ENCODE assay signal across 8 cellular contexts in the genomic region with DNA sequence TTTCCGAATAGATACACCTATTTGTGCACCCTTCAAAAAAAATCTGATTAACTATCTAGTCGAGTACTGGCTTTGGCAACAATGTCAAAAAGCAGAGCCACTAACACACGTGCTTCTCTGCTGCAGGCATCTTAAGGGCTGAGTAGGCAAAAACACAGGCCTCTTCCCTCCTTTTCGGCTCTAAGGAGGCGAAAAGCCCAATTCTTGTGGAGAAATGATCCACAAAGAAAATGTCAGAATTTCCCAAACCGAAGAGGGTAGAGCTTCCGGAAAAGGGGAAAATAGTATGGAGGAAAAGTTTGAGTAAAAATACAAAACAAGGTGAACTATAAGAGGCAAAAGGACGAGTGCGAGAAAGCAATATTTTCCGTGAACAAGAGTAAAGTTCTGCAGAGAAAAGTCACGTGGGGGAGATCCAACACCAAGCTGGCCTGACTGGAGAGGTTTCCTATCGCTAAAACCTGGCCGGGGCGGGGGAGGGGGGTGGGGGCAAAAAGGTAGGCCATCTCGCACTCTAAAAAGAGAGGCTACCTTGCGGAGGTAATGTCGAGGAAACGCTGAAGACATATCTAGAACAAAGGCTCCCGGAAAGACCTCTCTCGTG. TPM values are rescaled to one million over a fixed set of nuclear protein-coding genes. Genes with fewer than 3 reads are reported as not detected.
DNase-seq lines count a peak whose midpoint lies in the region; ATAC-seq and TF ChIP-seq lines count a peak whose summit lies in the region.

No MANE protein-coding gene starts in this region.

- peak; percentile 32 for ATAC-seq in activated CD4-positive, alpha-beta T cell treated with anti-CD3 and anti-CD28 coated beads for 36 hours
- peak; percentile 53 to 64 (median 64) for ATAC-seq in right lobe of liver
- ATAC-seq in GM19328 (IDR thresholded peaks at IDR 0.05; ENCODE audit: unreplicated experiment) = no peak

- H4K20me1 ChIP-seq in OCI-LY7 (ENCODE audit: insufficient read depth, low read length) = peaks cover 25% of the 10 kb centered on the region

- TF ChIP-seq POLR2A in right lobe of liver (IDR thresholded peaks at IDR 0.05) = no peak

- H2AFZ ChIP-seq in OCI-LY7 (ENCODE audit: low read length) = peak overlapping the region; percentile 76; the same call in 1 of the 2 replicates

- no peaks in the 10 kb centered on the region for H3K9me3 Mint-ChIP-seq in activated CD4-positive, alpha-beta T cell treated with anti-CD3 and anti-CD28 coated beads for 36 hours (ENCODE audit: low read depth)

- TF ChIP-seq CTCF in HFF-Myc (IDR thresholded peaks at IDR 0.05; ENCODE audit: low read depth, low read length, missing control alignments) (no peak), OCI-LY7 (conservative IDR thresholded peaks at IDR 0.05; ENCODE audit: low read length) (no peak), cardiac fibroblast (IDR thresholded peaks at IDR 0.05; ENCODE audit: low read depth, low read length) (no peak), right lobe of liver (IDR thresholded peaks at IDR 0.05) (no peak)

- H3K79me2 ChIP-seq in OCI-LY7 (ENCODE audit: insufficient read depth, low read depth, low read length) = peaks cover 56% of the 10 kb centered on the region

- CTCF ChIA-PET in activated CD4-positive, alpha-beta T cell treated with anti-CD3 and anti-CD28 coated beads for 36 hours (lab: Charles Lee) = interaction anchor here (0.8 to 1.8 kb wide), 4 partner anchors 14 to 768 kb away, joined by 3 to 10 read pairs (median 4); no protein-coding TSS in a partner anchor
- CTCF ChIA-PET in OCI-LY7 (lab: Charles Lee; ENCODE audit: unreplicated experiment) = no interaction called here

- H3K27me3 Mint-ChIP-seq in activated CD4-positive, alpha-beta T cell treated with anti-CD3 and anti-CD28 coated beads for 36 hours = peaks cover 9% of the 10 kb centered on the region

- peak overlapping the region; percentile 62 for H3K27ac ChIP-seq in OCI-LY7 (ENCODE audit: low read depth, low read length, poor library complexity, severe bottlenecking)
- peak overlapping the region; percentile 83 to 92 (median 91) for H3K27ac ChIP-seq in right lobe of liver
- H3K27ac ChIP-seq in substantia nigra (ENCODE audit: low read depth, low read length, poor library complexity, severe bottlenecking) = peak overlapping the region; percentile 78

- H3K36me3 ChIP-seq in OCI-LY7 (ENCODE audit: insufficient read depth, low read length) (peaks cover 39% of the 10 kb centered on the region), right lobe of liver (peaks cover 0 to 31% (median 5%) of the 10 kb centered on the region in 4 donors)

- TSS peak; percentile 63 for BruUV-seq in OCI-LY7 (replicated peaks; lab: Mats Ljungman, UMichigan)

- H3K27ac Mint-ChIP-seq in activated CD4-positive, alpha-beta T cell treated with anti-CD3 and anti-CD28 coated beads for 36 hours = peak overlapping the region; percentile 96

- peak; percentile 51 for DNase-seq in activated CD4-positive, alpha-beta T cell treated with anti-CD3 and anti-CD28 coated beads for 36 hours
- DNase-seq in activated CD4-positive, alpha-beta T cell treated with anti-CD3 and anti-CD28 coated beads for 1 hour = no peak
- DNase-seq in HFF-Myc (ENCODE audit: extremely low read depth, low read depth) (no peak), OCI-LY7 (ENCODE audit: low spot score) (peak; percentile 38), cardiac fibroblast (ENCODE audit: low read depth in 2 of 2) (peak; percentile 28 to 30), right lobe of liver (peak in 1 of 3 donors; percentile 43), substantia nigra (lab: John Stamatoyannopoulos, UW) (peak in 4 of 49 donors; percentile 0 to 29 (median 14))

- H3K4me1 ChIP-seq in OCI-LY7 (ENCODE audit: insufficient read depth, low read length, poor library complexity, severe bottlenecking) (peaks cover 19% of the 10 kb centered on the region), right lobe of liver (peaks cover 0 to 18% (median 4%) of the 10 kb centered on the region in 4 donors)

- H3K27me3 ChIP-seq in right lobe of liver = no peaks in the 10 kb centered on the region

- intact Hi-C loops in activated CD4-positive, alpha-beta T cell treated with anti-CD3 and anti-CD28 coated beads for 36 hours (cut with DNase I, micrococcal nuclease) = loop anchor here (2.0 to 5.0 kb wide), 3 partner anchors 669 to 1202 kb away; a partner anchor contains a TSS
- intact Hi-C loops in OCI-LY7 (cut with micrococcal nuclease; ENCODE audit: unreplicated experiment) = loop anchor here (2.0 to 10.0 kb wide), 2 partner anchors 87 to 665 kb away; a partner anchor contains a TSS
- intact Hi-C loops in right lobe of liver (cut with DNase I) = no loop called here

- no peaks in the 10 kb centered on the region for H3K9me3 ChIP-seq in OCI-LY7 (ENCODE audit: low read length)
- no peaks in the 10 kb centered on the region for H3K9me3 ChIP-seq in right lobe of liver

- peaks cover 27% of the 10 kb centered on the region for H3K36me3 Mint-ChIP-seq in activated CD4-positive, alpha-beta T cell treated with anti-CD3 and anti-CD28 coated beads for 36 hours (ENCODE audit: low read depth)

- H3K9me2 ChIP-seq in OCI-LY7 (ENCODE audit: insufficient read depth, low read length) = no peaks in the 10 kb centered on the region

- peaks cover 21% of the 10 kb centered on the region for H3K4me1 Mint-ChIP-seq in activated CD4-positive, alpha-beta T cell treated with anti-CD3 and anti-CD28 coated beads for 36 hours

- peak overlapping the region; percentile 99 for H3K4me3 Mint-ChIP-seq in activated CD4-positive, alpha-beta T cell treated with anti-CD3 and anti-CD28 coated beads for 36 hours

- H3K4me3 ChIP-seq in HFF-Myc (replicated peaks; ENCODE audit: low read depth, low read length) (peak overlapping the region; percentile 96), OCI-LY7 (ENCODE audit: low read depth, low read length, poor library complexity, severe bottlenecking) (peak overlapping the region; percentile 92), cardiac fibroblast (replicated peaks in 1 of 2; ENCODE audit: low read depth in 2 of 2, low read length in 2 of 2) (peak overlapping the region; percentile 57 to 79), right lobe of liver (peak overlapping the region; percentile 72 to 88 (median 82))

- WGBS in right lobe of liver (ENCODE audit: insufficient coverage, low coverage, low lambda C conversion rate, missing lambda C conversion rate) = under 1% methylated on average over 20 of the region's 20 CpGs

- POLR2A ChIA-PET in activated CD4-positive, alpha-beta T cell treated with anti-CD3 and anti-CD28 coated beads for 36 hours (lab: Charles Lee) = interaction anchor here (0.6 to 1.1 kb wide), 4 partner anchors 17 to 726 kb away, joined by 3 to 4 read pairs (median 3); a partner anchor contains a TSS
- POLR2A ChIA-PET in OCI-LY7 (lab: Charles Lee) = interaction anchor here (0.6 to 2.2 kb wide), 11 partner anchors 7 to 870 kb away, joined by 3 to 6 read pairs (median 3); no protein-coding TSS in a partner anchor

- peak overlapping the region; percentile 83 for H3K4me2 ChIP-seq in OCI-LY7 (ENCODE audit: low read length)

RNA-seq across cellular contexts. Expression of a gene that starts 0.6 kb away (rescaled TPM):
- 100 to 1,000 TPM; 114 to 148 TPM for total RNA-seq in activated CD4-positive, alpha-beta T cell treated with anti-CD3 and anti-CD28 coated beads for 36 hours
- 75.9 and 82.1 TPM in 2 replicates for total RNA-seq in OCI-LY7 (2014; rRNA removed; shearing (Covaris generic))
- 171 and 190 TPM in 2 replicates for total RNA-seq in OCI-LY7 (2022)
- 10 to 100 TPM; 18.3 to 32.0 (median 24.7) TPM for total RNA-seq in right lobe of liver

RNA-seq across cellular contexts. Expression of a gene that starts 32.7 kb away (rescaled TPM):
- not detected for total RNA-seq in activated CD4-positive, alpha-beta T cell treated with anti-CD3 and anti-CD28 coated beads for 36 hours
- total RNA-seq in OCI-LY7 (2014; rRNA removed; shearing (Covaris generic)) = 0.13 TPM in 1 of 2 replicates, not detected in the other
- total RNA-seq in OCI-LY7 (2022) = not detected in 2 replicates
- under 1 TPM in 4 of 6 experiments, not detected in 2; 0.12 to 0.35 (median 0.20) TPM for total RNA-seq in right lobe of liver

Comparison
In these comparisons a context has a peak if more than half of its experiments do, and no peak if none do; other contexts are left out.
1. DNase-seq: peak in activated CD4-positive, alpha-beta T cell treated with anti-CD3 and anti-CD28 coated beads for 36 hours (single experiment), OCI-LY7 (single experiment) and cardiac fibroblast (2 of 2); none in activated CD4-positive, alpha-beta T cell treated with anti-CD3 and anti-CD28 coated beads for 1 hour (single experiment) and HFF-Myc (single experiment).
2. intact Hi-C loops: an anchor here in activated CD4-positive, alpha-beta T cell treated with anti-CD3 and anti-CD28 coated beads for 36 hours (2.0 to 5.0 kb wide) and OCI-LY7 (2.0 to 10.0 kb wide); none called in right lobe of liver.
3. Peak in every context shown above with its lines, with median percentiles within 50 percentile points of each other: H3K4me3 ChIP-seq and H3K27ac ChIP-seq.